Comparison of ENCODE assay signal across 1 cellular context in the genomic region with DNA sequence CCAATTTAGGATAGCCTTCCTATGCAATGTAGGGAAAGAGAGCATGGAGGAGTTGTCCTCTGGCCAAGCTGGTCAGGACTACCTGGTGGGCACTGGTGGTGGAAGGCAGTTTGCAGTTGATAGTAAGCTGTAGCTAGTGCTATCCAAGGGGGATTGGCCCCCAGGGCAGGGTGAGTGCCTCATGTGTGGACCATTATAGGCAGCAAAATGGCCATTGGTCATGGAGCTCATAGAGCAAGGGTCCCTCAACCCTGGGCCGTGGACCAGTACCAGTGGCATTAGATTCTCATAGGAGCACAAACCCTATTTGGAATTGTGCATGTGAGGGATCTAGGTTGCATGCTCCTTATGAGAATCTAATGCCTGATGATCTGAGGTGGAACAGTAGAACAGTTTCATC.
TF ChIP-seq lines count a peak whose summit lies in the region.

No MANE protein-coding gene starts in this region.

TF ChIP-seq in IMR-90, 13 proteins besides CTCF, POLR2A, EP300 and RAD21:
- TF ChIP-seq RCOR1 (IDR thresholded peaks at IDR 0.05; ENCODE audit: insufficient replicate concordance, low read length) (no peak), FOS (IDR thresholded peaks at IDR 0.05; ENCODE audit: low read depth, low read length) (no peak)
